In the genomic region with DNA sequence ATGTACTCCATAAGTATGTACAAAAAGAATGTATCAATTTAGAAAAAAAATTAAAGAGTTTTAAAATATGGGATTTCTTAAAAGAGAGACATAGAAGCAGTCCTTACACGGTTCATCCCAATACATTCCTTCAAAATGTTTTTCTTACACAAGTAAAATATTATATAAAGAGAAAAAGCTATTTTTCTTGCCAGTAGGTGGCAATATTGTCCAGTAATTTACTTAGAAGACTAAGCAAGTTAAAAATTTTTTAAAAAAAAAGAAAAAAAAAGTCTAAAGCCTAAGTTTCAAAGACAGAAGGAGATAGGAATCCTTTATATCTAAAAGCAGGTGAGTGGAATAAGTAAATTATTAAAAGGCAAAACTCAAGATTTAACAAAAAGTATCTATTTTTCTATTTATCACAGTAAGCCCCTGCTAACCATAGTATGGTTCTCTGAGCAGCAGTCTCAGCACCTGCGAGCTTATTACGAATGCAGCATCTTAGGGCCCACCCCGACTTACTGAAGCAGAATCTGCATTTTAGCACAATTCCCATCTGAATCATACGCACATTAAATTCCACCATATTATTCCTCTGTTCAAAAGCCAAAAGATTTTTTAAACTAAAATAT, we compare ENCODE assay signal across 8 cellular contexts.
DNase-seq lines count a peak whose midpoint lies in the region; ATAC-seq and TF ChIP-seq lines count a peak whose summit lies in the region.

No MANE protein-coding gene starts in this region.

- intact Hi-C loops in right cardiac atrium (cut with DNase I): no loop called here

- 62% methylated on average over 5 of the region's 5 CpGs for WGBS in right cardiac atrium

- no peaks in the 10 kb centered on the region for H3K27me3 ChIP-seq in cardiac muscle cell
- no peaks in the 10 kb centered on the region for H3K27me3 ChIP-seq in right cardiac atrium (ENCODE audit: control insufficient read depth, insufficient read depth)

- H3K4me1 ChIP-seq in cardiac muscle cell (ENCODE audit: low read depth) (no peaks in the 10 kb centered on the region), right cardiac atrium (ENCODE audit: control insufficient read depth, insufficient read depth, low read length) (no peaks in the 10 kb centered on the region)

- no peaks in the 10 kb centered on the region for H3K36me3 ChIP-seq in cardiac muscle cell

- ATAC-seq in right cardiac atrium (no peak), HG02798 (IDR thresholded peaks at IDR 0.05; ENCODE audit: poor library complexity, unreplicated experiment) (no peak)

- peak; percentile 43 for TF ChIP-seq CTCF in cardiac muscle cell (IDR thresholded peaks at IDR 0.05; ENCODE audit: low read depth, low read length)

- DNase-seq in cardiac muscle cell (ENCODE audit: low read depth in 1 of 2, low spot score in 1 of 2) (peak; percentile 66 to 71), right cardiac atrium (no peak), NCI-H2227 treated with DMSO at 0.1 percent for 48 hours (lab: John Stamatoyannopoulos, UW) (peak; percentile 73), dermis microvascular lymphatic vessel endothelial cell (ENCODE audit: low read depth in 2 of 2) (peak; percentile 61 to 62), pons (ENCODE audit: low spot score) (peak; percentile 75), mesenteric fat pad (ENCODE audit: low spot score) (no peak)
- DNase-seq in activated CD4-positive, alpha-beta T cell treated with anti-CD3 and anti-CD28 coated beads, Interleukin-2, amount 50 U/mL, for 4 hours: no peak

- H3K4me3 ChIP-seq in cardiac muscle cell: no peak overlapping the region
- H3K4me3 ChIP-seq in right cardiac atrium (ENCODE audit: low read length): no peak overlapping the region

- H3K9me3 ChIP-seq in cardiac muscle cell (ENCODE audit: low read depth): no peaks in the 10 kb centered on the region
- H3K9me3 ChIP-seq in right cardiac atrium (ENCODE audit: control insufficient read depth, low read length): no peaks in the 10 kb centered on the region

- H3K27ac ChIP-seq in cardiac muscle cell (no peak overlapping the region), right cardiac atrium (ENCODE audit: low read length) (no peak overlapping the region)

Comparison
In these comparisons a context has a peak if more than half of its experiments do, and no peak if none do; other contexts are left out.
1. DNase-seq: peak in cardiac muscle cell (2 of 2), NCI-H2227 treated with DMSO at 0.1 percent for 48 hours (single experiment), dermis microvascular lymphatic vessel endothelial cell (2 of 2) and pons (single experiment); none in right cardiac atrium (0 of 3), activated CD4-positive, alpha-beta T cell treated with anti-CD3 and anti-CD28 coated beads, Interleukin-2, amount 50 U/mL, for 4 hours (0 of 2) and mesenteric fat pad (single experiment).